10 cellular contexts compared by ENCODE assay signal in the genomic region with DNA sequence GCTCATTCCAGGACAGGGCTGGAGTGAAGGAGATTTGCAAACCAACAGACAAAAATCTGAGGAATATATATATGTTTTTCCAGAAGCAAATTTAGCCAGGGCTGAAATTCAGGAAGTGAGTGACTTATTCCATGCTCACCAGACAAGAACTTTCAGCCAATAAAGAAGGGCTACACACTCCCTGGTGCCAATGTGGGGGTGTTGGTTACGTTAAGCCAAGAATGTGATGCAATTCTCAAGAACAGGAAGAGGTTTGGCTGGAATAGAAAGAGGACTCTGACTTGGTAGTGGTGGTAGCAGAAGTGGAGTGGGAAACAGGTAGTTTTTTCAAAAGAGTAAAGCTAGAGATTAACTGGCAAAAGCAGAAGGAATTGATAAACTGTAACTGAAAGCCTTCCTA. TPM values are rescaled to one million over a fixed set of nuclear protein-coding genes. Genes with fewer than 3 reads are reported as not detected.
DNase-seq lines count a peak whose midpoint lies in the region; ATAC-seq, FAIRE-seq and TF ChIP-seq lines count a peak whose summit lies in the region.
"Not testable (repeated sequence)": the region's sequence is repeated elsewhere in the genome, so short reads cannot be mapped to it uniquely, and the experiment has no call there.
"Had no signal": no experiment of that assay in that cellular context is flagged by ENCODE, and none has a peak within 500 bp of the region (broad histone marks: within the 10 kb centered on the region; RNA-seq: fewer than 3 reads in every experiment).

No MANE protein-coding gene starts in this region.

- H3K4me3 ChIP-seq in heart left ventricle; keratinocyte (ENCODE audit: control insufficient read depth in 2 of 3, extremely low read depth in 1 of 3, insufficient read depth in 2 of 3, low read depth in 1 of 3, low read length in 3 of 3); lower lobe of right lung; psoas muscle; upper lobe of right lung: not testable (repeated sequence)

- not testable (repeated sequence) for H3K27ac ChIP-seq in heart left ventricle; keratinocyte (ENCODE audit: control insufficient read depth, insufficient read depth, low read length); lower lobe of right lung; psoas muscle; upper lobe of right lung

- dilution Hi-C loops in keratinocyte (cut with MboI; ENCODE audit: extremely low pct_ligation_motif_present, low sequenced_read_pairs), result not testable (repeated sequence)

- peak; percentile 19 for ATAC-seq in activated T-helper 17 cell treated with anti-CD3 and anti-CD28 coated beads, Interleukin-2, amount 50 U/mL, for 72 hours (replicated peaks)
- ATAC-seq in esophagus mucosa, result peak; percentile 79
- ATAC-seq in heart left ventricle, result peak; percentile 24 to 84 (median 79)
- peak; percentile 84 to 87 for ATAC-seq in lower lobe of right lung
- ATAC-seq in psoas muscle, result peak in 3 of 4 donors; percentile 53 to 60 (median 56)
- ATAC-seq in upper lobe of right lung, result peak; percentile 85

- intact Hi-C loops in heart left ventricle (cut with DNase I); lower lobe of right lung (cut with DNase I); psoas muscle (cut with DNase I); upper lobe of right lung (cut with DNase I): not testable (repeated sequence)

- not testable (repeated sequence) for TF ChIP-seq POLR2A in H54 (IDR thresholded peaks at IDR 0.05; ENCODE audit: low read depth, low read length); heart left ventricle (IDR thresholded peaks at IDR 0.05)

- H3K79me2 ChIP-seq in keratinocyte (ENCODE audit: control insufficient read depth, insufficient read depth, low read length), result not testable (repeated sequence)

- H3K9me3 Mint-ChIP-seq in activated T-helper 17 cell treated with anti-CD3 and anti-CD28 coated beads, Interleukin-2, amount 50 U/mL, for 72 hours, result not testable (repeated sequence)

- FAIRE-seq in H54 (lab: Jason Lieb, UNC) (peak; percentile 94), keratinocyte (lab: Jason Lieb, UNC) (peak; percentile 95)

- not testable (repeated sequence) for H3K27ac Mint-ChIP-seq in activated T-helper 17 cell treated with anti-CD3 and anti-CD28 coated beads, Interleukin-2, amount 50 U/mL, for 72 hours

- WGBS in heart left ventricle, 4 donors, result no CpG with 5 or more reads among the region's 1 CpG
- no CpG with 5 or more reads among the region's 1 CpG for WGBS in psoas muscle, 3 donors

- H3K4me3 Mint-ChIP-seq in activated T-helper 17 cell treated with anti-CD3 and anti-CD28 coated beads, Interleukin-2, amount 50 U/mL, for 72 hours, result not testable (repeated sequence)

- not testable (repeated sequence) for H4K20me1 ChIP-seq in keratinocyte (ENCODE audit: control insufficient read depth, extremely low read depth, insufficient read depth, low read length)

- not testable (repeated sequence) for H3K9me3 ChIP-seq in heart left ventricle; keratinocyte (ENCODE audit: control insufficient read depth, low read depth, low read length); lower lobe of right lung; psoas muscle; upper lobe of right lung

- H3K27me3 Mint-ChIP-seq in activated T-helper 17 cell treated with anti-CD3 and anti-CD28 coated beads, Interleukin-2, amount 50 U/mL, for 72 hours, result not testable (repeated sequence)

- not testable (repeated sequence) for H3K27me3 ChIP-seq in heart left ventricle; keratinocyte (ENCODE audit: control insufficient read depth, extremely low read depth, insufficient read depth, low read length); lower lobe of right lung (ENCODE audit: low read depth); psoas muscle (ENCODE audit: insufficient read depth in 3 of 3, low read length in 2 of 3); upper lobe of right lung

- not testable (repeated sequence) for H3K36me3 ChIP-seq in heart left ventricle; keratinocyte (ENCODE audit: control insufficient read depth in 2 of 2, extremely low read depth in 1 of 2, insufficient read depth in 2 of 2, low read length in 2 of 2); lower lobe of right lung; psoas muscle (ENCODE audit: insufficient read depth in 1 of 2, low read depth in 1 of 2); upper lobe of right lung

- not testable (repeated sequence) for H3K9me1 ChIP-seq in keratinocyte (ENCODE audit: control insufficient read depth, extremely low read depth, insufficient read depth, low read length)

- not testable (repeated sequence) for DNase-seq in H54 (ENCODE audit: insufficient read length, low spot score); heart left ventricle; keratinocyte (ENCODE audit: low read depth, low spot score); lower lobe of right lung; psoas muscle; upper lobe of right lung

- H3K36me3 Mint-ChIP-seq in activated T-helper 17 cell treated with anti-CD3 and anti-CD28 coated beads, Interleukin-2, amount 50 U/mL, for 72 hours (ENCODE audit: low read depth), result not testable (repeated sequence)

- H3K4me1 Mint-ChIP-seq in activated T-helper 17 cell treated with anti-CD3 and anti-CD28 coated beads, Interleukin-2, amount 50 U/mL, for 72 hours, result not testable (repeated sequence)

- H3K9ac ChIP-seq in keratinocyte (ENCODE audit: control insufficient read depth, extremely low read depth, insufficient read depth, low read length), result not testable (repeated sequence)

- H2AFZ ChIP-seq in keratinocyte (ENCODE audit: control insufficient read depth, low read length), result not testable (repeated sequence)

- not testable (repeated sequence) for TF ChIP-seq CTCF in heart left ventricle (IDR thresholded peaks at IDR 0.05); keratinocyte (optimal IDR thresholded peaks at IDR 0.05 in 1 of 3, IDR thresholded peaks at IDR 0.05 in 1 of 3, conservative IDR thresholded peaks at IDR 0.05 in 1 of 3; ENCODE audit: extremely low read depth in 1 of 3, insufficient read depth in 2 of 3, low read length in 3 of 3); lower lobe of right lung (IDR thresholded peaks at IDR 0.05); psoas muscle (IDR thresholded peaks at IDR 0.05); upper lobe of right lung (IDR thresholded peaks at IDR 0.05)

- not testable (repeated sequence) for H3K4me1 ChIP-seq in heart left ventricle; keratinocyte (ENCODE audit: control insufficient read depth, extremely low read depth, insufficient read depth, low read length); lower lobe of right lung; psoas muscle; upper lobe of right lung

- not testable (repeated sequence) for H3K4me2 ChIP-seq in keratinocyte (ENCODE audit: control insufficient read depth, extremely low read depth, insufficient read depth, low read depth, low read length)

RNA-seq across cellular contexts. Expression of gene NUDT4B, which starts 11.6 kb away (rescaled TPM):
- total RNA-seq in activated T-helper 17 cell treated with anti-CD3 and anti-CD28 coated beads, Interleukin-2, amount 50 U/mL, for 72 hours, result under 1 TPM in 1 of 2 donors, not detected in 1; 0.58 TPM
- not detected for total RNA-seq in esophagus mucosa
- total RNA-seq in heart left ventricle, result 100 to 1,000 TPM in 2 of 9 donors, 1 to 10 TPM in 1, under 1 TPM in 2, not detected in 4; 0.50 to 267 (median 1.4) TPM
- polyA plus RNA-seq in heart left ventricle, result 10 to 100 TPM in 1 of 2 donors, not detected in 1; 46.1 TPM
- 8.7 to 20.7 TPM (median 12.0 TPM) in 3 replicates for polyA plus RNA-seq in keratinocyte
- not detected for polyA plus RNA-seq in keratinocyte (2011; ENCODE audit: low read depth)
- 12.7 and 14.1 TPM in 2 replicates for polyA plus RNA-seq in keratinocyte (2011; cell fraction: cytosol; rRNA removed)
- polyA plus RNA-seq in keratinocyte (2011; cell fraction: nucleus; rRNA removed), result 7.3 and 7.8 TPM in 2 replicates
- 0.50 and 1.4 TPM in 2 replicates for polyA plus RNA-seq in keratinocyte (2012; ENCODE audit: low replicate concordance)
- polyA minus RNA-seq in keratinocyte, result 6.3 to 9.4 TPM in 2 of 3 replicates, not detected in the other
- 9.0 TPM for polyA minus RNA-seq in keratinocyte (2011; cell fraction: cytosol; rRNA and poly(A)+ RNA removed)
- not detected in 2 replicates for polyA minus RNA-seq in keratinocyte (2011; cell fraction: nucleus; rRNA and poly(A)+ RNA removed)
- total RNA-seq in lower lobe of right lung, result not detected
- total RNA-seq in psoas muscle, result 1 to 10 TPM in 1 of 4 donors, under 1 TPM in 2, not detected in 1; 0.45 to 1.5 (median 0.84) TPM
- polyA plus RNA-seq in psoas muscle, result 10 to 100 TPM; 10.2 to 29.8 (median 12.5) TPM
- total RNA-seq in upper lobe of right lung, result 1.8 TPM
- total RNA-seq: A673; CD8-positive, alpha-beta T cell had no signal

Comparison
In these comparisons a context has a peak if more than half of its experiments do, and no peak if none do; other contexts are left out.
1. ATAC-seq: peak in every context shown above with its lines; median percentile 86 in lower lobe of right lung; 85 in upper lobe of right lung; 79 in esophagus mucosa; 79 in heart left ventricle; 56 in psoas muscle; 19 in activated T-helper 17 cell treated with anti-CD3 and anti-CD28 coated beads, Interleukin-2, amount 50 U/mL, for 72 hours.